18 cellular contexts compared by ENCODE assay signal in the genomic region with DNA sequence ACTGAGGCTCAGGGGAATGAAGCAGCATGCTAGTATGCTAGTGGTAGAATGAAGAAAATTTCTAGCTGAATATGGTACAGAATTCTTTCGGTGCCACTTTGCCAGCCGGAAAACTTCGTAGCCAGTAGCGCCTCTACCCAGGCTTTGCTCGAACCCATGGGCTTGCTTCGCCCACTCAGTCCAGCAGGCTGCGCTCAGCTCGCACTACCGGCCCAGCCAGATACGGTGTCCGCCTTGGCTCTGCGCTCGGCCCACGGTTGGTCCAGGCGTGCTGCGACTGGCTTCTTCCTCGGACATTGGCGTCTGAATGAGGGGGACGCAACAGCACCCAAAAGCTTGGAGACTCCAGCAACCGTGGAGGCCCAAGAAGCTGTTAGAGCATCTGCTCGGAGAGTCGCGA.
DNase-seq lines count a peak whose midpoint lies in the region; ATAC-seq and TF ChIP-seq lines count a peak whose summit lies in the region.
"Had no signal": no experiment of that assay in that cellular context is flagged by ENCODE, and none has a peak within 500 bp of the region (broad histone marks: within the 10 kb centered on the region; RNA-seq: fewer than 3 reads in every experiment).

No MANE protein-coding gene starts in this region.

- H2BK15ac ChIP-seq in H9 (ENCODE audit: low read depth, low read length) (no peak overlapping the region), mesenchymal stem cell (ENCODE audit: low read depth, poor library complexity, severe bottlenecking) (no peak overlapping the region)

- no peak overlapping the region for H3K56ac ChIP-seq in H9 (ENCODE audit: insufficient read length, low read depth, low read length)

- H4K91ac ChIP-seq in H9 (ENCODE audit: insufficient read length, low read depth, low read length), result no peak overlapping the region
- no peak overlapping the region for H4K91ac ChIP-seq in mesenchymal stem cell (ENCODE audit: low read length)

- H4K8ac ChIP-seq in H9 (replicated peaks; ENCODE audit: insufficient read length, low read depth, low read length) (no peak overlapping the region), mesenchymal stem cell (ENCODE audit: low read length) (peak overlapping the region; percentile 76)

- H4K20me1 ChIP-seq in H9 (ENCODE audit: control insufficient read depth, insufficient read depth, insufficient read length), result no peaks in the 10 kb centered on the region
- H4K20me1 ChIP-seq in hepatocyte (ENCODE audit: insufficient read depth, poor library complexity, severe bottlenecking), result no peaks in the 10 kb centered on the region

- no peaks in the 10 kb centered on the region; a peak in 1 of 7 replicates for H3K36me3 Mint-ChIP-seq in H9 (ENCODE audit: insufficient read depth in 1 of 3, low read depth in 3 of 3)
- no peaks in the 10 kb centered on the region for H3K36me3 Mint-ChIP-seq in naive thymus-derived CD8-positive, alpha-beta T cell
- H3K36me3 Mint-ChIP-seq: CD8-positive, alpha-beta T cell had no signal

- H2BK12ac ChIP-seq in H9 (ENCODE audit: insufficient read length, low read depth, low read length) (no peak overlapping the region), mesenchymal stem cell (ENCODE audit: low read length in 2 of 2) (no peak overlapping the region)

- no CpG with 5 or more reads among the region's 23 CpGs for WGBS in H9 (ENCODE audit: extremely low coverage, insufficient read length, low lambda C conversion rate)
- WGBS in hepatocyte (ENCODE audit: low lambda C conversion rate, missing lambda C conversion rate), result 54% methylated on average over 23 of the region's 23 CpGs
- WGBS in mesenchymal stem cell, result 51% methylated on average over 19 of the region's 23 CpGs

- H2AK5ac ChIP-seq in H9 (ENCODE audit: insufficient read length, low read length) (no peak overlapping the region), mesenchymal stem cell (ENCODE audit: low read length, severe bottlenecking) (no peak overlapping the region)

- no peak overlapping the region for H3K23ac ChIP-seq in H9 (ENCODE audit: insufficient read length, low read depth, low read length)
- no peak overlapping the region for H3K23ac ChIP-seq in mesenchymal stem cell (ENCODE audit: low read length in 2 of 2)

- peak; percentile 86 for DNase-seq in H9
- peak; percentile 8 for DNase-seq in hepatocyte (ENCODE audit: low spot score)
- DNase-seq in mesenchymal stem cell, result no peak
- DNase-seq in SJCRH30, result no peak
- no peak for DNase-seq in naive thymus-derived CD8-positive, alpha-beta T cell
- DNase-seq in DMS 273 treated with DMSO at 0.1 percent for 48 hours (lab: John Stamatoyannopoulos, UW), result no peak
- DNase-seq in head of caudate nucleus, result no peak
- DNase-seq: BE2C; CD8-positive, alpha-beta T cell; GM23248; KG1; NCI-H1092 treated with DMSO at 0.1 percent for 48 hours; NCI-H1694; NCI-H69; NK-92 treated with Interleukin-12 subunit alpha and Interleukin-12 subunit beta, amount 100 ng/mL, for 24 hours; OCI-M1 had no signal

- H3T11ph ChIP-seq in H9 (ENCODE audit: low read length), result no peak overlapping the region

- H3K9me2 ChIP-seq in hepatocyte (replicated peaks; ENCODE audit: insufficient read depth), result no peaks in the 10 kb centered on the region

- no peaks in the 10 kb centered on the region for H3K79me1 ChIP-seq in H9 (ENCODE audit: insufficient read depth, low read depth, low read length, poor library complexity, severe bottlenecking)
- H3K79me1 ChIP-seq in mesenchymal stem cell (replicated peaks; ENCODE audit: low read length, poor library complexity, severe bottlenecking), result no peaks in the 10 kb centered on the region

- no peaks in the 10 kb centered on the region for H3K9me3 ChIP-seq in H9 (ENCODE audit: control insufficient read depth, low read depth, low read length)
- no peaks in the 10 kb centered on the region for H3K9me3 ChIP-seq in hepatocyte (ENCODE audit: low read depth)
- peaks cover 20% of the 10 kb centered on the region for H3K9me3 ChIP-seq in mesenchymal stem cell (ENCODE audit: control insufficient read depth, low read length)
- H3K9me3 ChIP-seq in SJCRH30 (replicated peaks), result no peaks in the 10 kb centered on the region
- H3K9me3 ChIP-seq: BE2C, SJSA1 had no signal

- peak overlapping the region; percentile 40 for H3K4me2 ChIP-seq in H9 (ENCODE audit: insufficient read depth, insufficient read length, low read length)
- no peak overlapping the region for H3K4me2 ChIP-seq in hepatocyte
- no peak overlapping the region for H3K4me2 ChIP-seq in mesenchymal stem cell (ENCODE audit: low read length, poor library complexity, severe bottlenecking)

- H3K18ac ChIP-seq in H9 (ENCODE audit: insufficient read length, low read depth, low read length), result no peak overlapping the region
- H3K18ac ChIP-seq in mesenchymal stem cell (ENCODE audit: low read depth in 1 of 2, low read length in 2 of 2), result no peak overlapping the region

- no peak overlapping the region for H2BK20ac ChIP-seq in H9 (ENCODE audit: low read depth, low read length, poor library complexity, severe bottlenecking)

- H3K14ac ChIP-seq in H9 (ENCODE audit: insufficient read depth, low read length) (peak overlapping the region; percentile 65; the same call in 1 of the 2 replicates), mesenchymal stem cell (ENCODE audit: low read length in 2 of 2) (peak overlapping the region in 1 of 2 experiments; percentile 81)

- no peaks in the 10 kb centered on the region for H3K36me3 ChIP-seq in hepatocyte (replicated peaks; ENCODE audit: insufficient read depth, low read depth)
- no peaks in the 10 kb centered on the region for H3K36me3 ChIP-seq in mesenchymal stem cell (ENCODE audit: control insufficient read depth in 1 of 2, insufficient read depth in 2 of 2, low read depth in 1 of 2, low read length in 2 of 2)
- H3K36me3 ChIP-seq in SJCRH30, result no peaks in the 10 kb centered on the region
- H3K36me3 ChIP-seq: BE2C, SJSA1 had no signal

- H2BK120ac ChIP-seq in H9 (ENCODE audit: low read depth, low read length, poor library complexity, severe bottlenecking) (no peak overlapping the region), mesenchymal stem cell (ENCODE audit: low read depth, low read length) (no peak overlapping the region)

- no peak overlapping the region; a peak in 1 of 5 replicates for H3K4me3 Mint-ChIP-seq in H9
- no peak overlapping the region for H3K4me3 Mint-ChIP-seq in naive thymus-derived CD8-positive, alpha-beta T cell
- H3K4me3 Mint-ChIP-seq: CD8-positive, alpha-beta T cell had no signal

- H3K9ac ChIP-seq in H9 (ENCODE audit: extremely low read depth, insufficient read length, low read length) (no peak overlapping the region), mesenchymal stem cell (ENCODE audit: low read length) (no peak overlapping the region)
- H3K9ac ChIP-seq: GM23248 had no signal

- TF ChIP-seq CTCF in H9 (conservative IDR thresholded peaks at IDR 0.05), result peak; percentile 79
- peak; percentile 11 for TF ChIP-seq CTCF in hepatocyte (IDR thresholded peaks at IDR 0.05; ENCODE audit: poor library complexity)

- H3K4me1 ChIP-seq in H9 (ENCODE audit: insufficient read depth, low read length) (no peaks in the 10 kb centered on the region; the same call in 1 of the 2 replicates), hepatocyte (ENCODE audit: insufficient read depth) (no peaks in the 10 kb centered on the region), mesenchymal stem cell (ENCODE audit: control insufficient read depth, insufficient read depth, low read depth, low read length) (no peaks in the 10 kb centered on the region), SJCRH30 (no peaks in the 10 kb centered on the region)
- H3K4me1 ChIP-seq: BE2C, SJSA1 had no signal

- H3K4me1 Mint-ChIP-seq in H9, result peaks cover 22 to 25% of the 10 kb centered on the region in 2 experiments
- no peaks in the 10 kb centered on the region for H3K4me1 Mint-ChIP-seq in naive thymus-derived CD8-positive, alpha-beta T cell

- H4K5ac ChIP-seq in H9 (ENCODE audit: insufficient read length, low read depth, low read length), result no peak overlapping the region

- H3K27ac ChIP-seq in H9 (ENCODE audit: insufficient read length, low read depth, low read length) (no peak overlapping the region), hepatocyte (no peak overlapping the region), mesenchymal stem cell (ENCODE audit: low read length, poor library complexity, severe bottlenecking) (no peak overlapping the region), SJCRH30 (no peak overlapping the region)
- H3K27ac ChIP-seq: GM23248, RWPE1, SJSA1 had no signal

- H3K27me3 Mint-ChIP-seq in H9 (ENCODE audit: low read depth), result peaks cover 20% of the 10 kb centered on the region
- H3K27me3 Mint-ChIP-seq in naive thymus-derived CD8-positive, alpha-beta T cell, result no peaks in the 10 kb centered on the region

- no peak for ATAC-seq in naive thymus-derived CD8-positive, alpha-beta T cell
- ATAC-seq: CD8-positive, alpha-beta T cell had no signal

- H2BK5ac ChIP-seq in H9 (ENCODE audit: insufficient read length, low read length) (no peak overlapping the region), mesenchymal stem cell (ENCODE audit: low read depth, low read length, poor library complexity, severe bottlenecking) (no peak overlapping the region)

- peaks cover 3% of the 10 kb centered on the region; the same call in 1 of the 2 replicates for H3K27me3 ChIP-seq in H9 (ENCODE audit: insufficient read depth, low read length)
- H3K27me3 ChIP-seq in hepatocyte, result no peaks in the 10 kb centered on the region
- H3K27me3 ChIP-seq in mesenchymal stem cell (ENCODE audit: control insufficient read depth in 1 of 2, insufficient read depth in 1 of 2, low read length in 2 of 2), result no peaks in the 10 kb centered on the region
- H3K27me3 ChIP-seq in SJCRH30, result no peaks in the 10 kb centered on the region
- H3K27me3 ChIP-seq: BE2C, SJSA1 had no signal

- H3K27ac Mint-ChIP-seq in H9, result no peak overlapping the region; a peak in 1 of 7 replicates
- H3K27ac Mint-ChIP-seq in naive thymus-derived CD8-positive, alpha-beta T cell, result no peak overlapping the region
- H3K27ac Mint-ChIP-seq: CD8-positive, alpha-beta T cell had no signal

- H2AFZ ChIP-seq in H9 (ENCODE audit: low read length), result no peak overlapping the region
- no peak overlapping the region for H2AFZ ChIP-seq in hepatocyte
- no peak overlapping the region for H2AFZ ChIP-seq in mesenchymal stem cell (ENCODE audit: low read depth, low read length)
- H2AFZ ChIP-seq: GM23248 had no signal

- H3K4ac ChIP-seq in H9 (ENCODE audit: low read depth, low read length) (no peak overlapping the region), mesenchymal stem cell (ENCODE audit: low read depth in 1 of 2, low read length in 2 of 2) (no peak overlapping the region)

- intact Hi-C loops in head of caudate nucleus (cut with DNase I), result no loop called here

- no peaks in the 10 kb centered on the region for H3K9me3 Mint-ChIP-seq in H9
- H3K9me3 Mint-ChIP-seq in naive thymus-derived CD8-positive, alpha-beta T cell, result peaks cover 3 to 32% (median 18%) of the 10 kb centered on the region in 9 donors

- POLR2A ChIA-PET in naive thymus-derived CD8-positive, alpha-beta T cell (lab: Charles Lee), result no interaction called here

- H3K23me2 ChIP-seq in H9 (ENCODE audit: insufficient read length, low read depth, low read length, poor library complexity, severe bottlenecking), result no peaks in the 10 kb centered on the region

- H3K79me2 ChIP-seq in H9 (ENCODE audit: insufficient read depth, low read length) (no peaks in the 10 kb centered on the region), hepatocyte (no peaks in the 10 kb centered on the region)

- H3K4me3 ChIP-seq in hepatocyte (no peak overlapping the region), mesenchymal stem cell (ENCODE audit: insufficient read depth in 1 of 2, low read depth in 1 of 2, low read length in 2 of 2) (no peak overlapping the region), SJCRH30 (no peak overlapping the region)
- H3K4me3 ChIP-seq: GM23248, SJSA1 had no signal

Comparison
In these comparisons a context has a peak if more than half of its experiments do, and no peak if none do; other contexts are left out.
1. DNase-seq: peak in H9 (single experiment) and hepatocyte (single experiment); none in mesenchymal stem cell (single experiment), SJCRH30 (0 of 2), naive thymus-derived CD8-positive, alpha-beta T cell (0 of 10), DMS 273 treated with DMSO at 0.1 percent for 48 hours (single experiment) and head of caudate nucleus (0 of 42).